In genomic region chr15:58066042-58066867, GRCh38 we compare ENCODE assay signal across 9 cellular contexts. TPM values are rescaled to one million over a fixed set of nuclear protein-coding genes. Genes with fewer than 3 reads are reported as not detected.
A peak's percentile ranks its signal among the peaks of the same experiment; 100 is the strongest.
DNase-seq lines count a peak whose midpoint lies in the region; ATAC-seq, FAIRE-seq and TF ChIP-seq lines count a peak whose summit lies in the region.
"Had no signal": no experiment of that assay in that cellular context is flagged by ENCODE, and none has a peak within 500 bp of the region (broad histone marks: within the 10 kb centered on the region; RNA-seq: fewer than 3 reads in every experiment).

No MANE protein-coding gene starts in this region.

- no peaks in the 10 kb centered on the region for H3K79me1 ChIP-seq in trophoblast cell (ENCODE audit: low read length)

- no peak overlapping the region for H3K23ac ChIP-seq in trophoblast cell (ENCODE audit: low read length)

- H3K36me3 ChIP-seq in left ventricle myocardium inferior (no peaks in the 10 kb centered on the region), trophoblast cell (ENCODE audit: control insufficient read depth in 1 of 2, insufficient read depth in 2 of 2, low read length in 2 of 2) (no peaks in the 10 kb centered on the region)

- H3K27ac Mint-ChIP-seq in activated naive CD8-positive, alpha-beta T cell treated with anti-CD3 and anti-CD28 coated beads, Interleukin-2, amount 50 U/mL, for 24 hours = no peak overlapping the region

- H2BK12ac ChIP-seq in trophoblast cell (ENCODE audit: low read length) = no peak overlapping the region

- TF ChIP-seq CTCF in left ventricle myocardium inferior (IDR thresholded peaks at IDR 0.05; ENCODE audit: borderline replicate concordance) = peak; percentile 96

- H3K79me2 ChIP-seq in trophoblast cell (ENCODE audit: control insufficient read depth, insufficient read depth, low read length, poor library complexity) = no peaks in the 10 kb centered on the region

- H2AK5ac ChIP-seq in trophoblast cell (ENCODE audit: low read length) = no peak overlapping the region

- H3K27me3 Mint-ChIP-seq in activated naive CD8-positive, alpha-beta T cell treated with anti-CD3 and anti-CD28 coated beads, Interleukin-2, amount 50 U/mL, for 24 hours = peaks cover 65% of the 10 kb centered on the region

- H2BK120ac ChIP-seq in trophoblast cell (ENCODE audit: insufficient read depth, low read length, poor library complexity) = no peak overlapping the region

- H3K4me1 ChIP-seq in left ventricle myocardium inferior (peaks cover 19% of the 10 kb centered on the region), trophoblast cell (ENCODE audit: control insufficient read depth in 1 of 2, insufficient read depth in 2 of 2, low read length in 2 of 2) (peaks cover 4 to 8% of the 10 kb centered on the region in 2 experiments)

- H4K91ac ChIP-seq in trophoblast cell (ENCODE audit: low read depth, low read length) = no peak overlapping the region

- H3K14ac ChIP-seq in trophoblast cell (ENCODE audit: low read length) = no peak overlapping the region

- intact Hi-C loops in left ventricle myocardium inferior (cut with micrococcal nuclease) = no loop called here

- no peak overlapping the region for H3K4ac ChIP-seq in trophoblast cell (ENCODE audit: low read depth, low read length)

- H3K27me3 ChIP-seq in left ventricle myocardium inferior (ENCODE audit: low read depth) = peaks cover 74% of the 10 kb centered on the region
- H3K27me3 ChIP-seq in trophoblast cell (ENCODE audit: insufficient read depth, low read length) = peaks cover 19% of the 10 kb centered on the region

- DNase-seq in 8988T = peak; percentile 20
- peak; percentile 5 for DNase-seq in OCI-M2 (lab: John Stamatoyannopoulos, UW; ENCODE audit: unreplicated experiment)
- peak; percentile 66 for DNase-seq in activated naive CD8-positive, alpha-beta T cell treated with anti-CD3 and anti-CD28 coated beads, Interleukin-2, amount 50 U/mL, for 24 hours
- DNase-seq in left ventricle myocardium inferior = peak; percentile 67
- DNase-seq in trophoblast cell = peak; percentile 42 to 75
- peak; percentile 53 for DNase-seq in urothelium cell line (ENCODE audit: low spot score)

- peak overlapping the region; percentile 6 for H2AFZ ChIP-seq in trophoblast cell (ENCODE audit: insufficient read depth, low read length, poor library complexity)

- peak; percentile 46 for FAIRE-seq in urothelium cell line (lab: Jason Lieb, UNC)
- FAIRE-seq: endometrium had no signal

- peak overlapping the region; percentile 13 for H4K12ac ChIP-seq in trophoblast cell (ENCODE audit: low read depth, low read length)

- H3K9ac ChIP-seq in trophoblast cell (ENCODE audit: low read length) = no peak overlapping the region

- H3K4me3 ChIP-seq in left ventricle myocardium inferior (peak overlapping the region; percentile 74), trophoblast cell (ENCODE audit: low read depth, low read length) (peak overlapping the region; percentile 73)

- ATAC-seq in GM18907 (IDR thresholded peaks at IDR 0.05; ENCODE audit: unreplicated experiment) (peak; percentile 61), HG03457 (IDR thresholded peaks at IDR 0.05; ENCODE audit: unreplicated experiment) (no peak)
- peak; percentile 91 for ATAC-seq in activated naive CD8-positive, alpha-beta T cell treated with anti-CD3 and anti-CD28 coated beads, Interleukin-2, amount 50 U/mL, for 24 hours

- no peak overlapping the region for H3K18ac ChIP-seq in trophoblast cell (ENCODE audit: low read length)

- H3K9me3 Mint-ChIP-seq in activated naive CD8-positive, alpha-beta T cell treated with anti-CD3 and anti-CD28 coated beads, Interleukin-2, amount 50 U/mL, for 24 hours = no peaks in the 10 kb centered on the region

- no CpG with 5 or more reads among the region's 59 CpGs for WGBS in trophoblast cell (ENCODE audit: extremely low coverage, insufficient coverage, insufficient read length)

- H3K4me2 ChIP-seq in trophoblast cell (ENCODE audit: low read length) = peak overlapping the region; percentile 76

- H4K8ac ChIP-seq in trophoblast cell (ENCODE audit: low read depth, low read length) = peak overlapping the region; percentile 19

- H3K36me3 Mint-ChIP-seq in activated naive CD8-positive, alpha-beta T cell treated with anti-CD3 and anti-CD28 coated beads, Interleukin-2, amount 50 U/mL, for 24 hours (ENCODE audit: low read depth) = no peaks in the 10 kb centered on the region

- H3K27ac ChIP-seq in left ventricle myocardium inferior (replicated peaks) (peak overlapping the region; percentile 79), trophoblast cell (ENCODE audit: low read depth, low read length) (no peak overlapping the region)

- H3K9me3 ChIP-seq in left ventricle myocardium inferior (replicated peaks) = no peaks in the 10 kb centered on the region
- H3K9me3 ChIP-seq in trophoblast cell (ENCODE audit: insufficient read depth, low read depth, low read length) = peaks cover 4% of the 10 kb centered on the region

- peaks cover 4% of the 10 kb centered on the region for H3K4me1 Mint-ChIP-seq in activated naive CD8-positive, alpha-beta T cell treated with anti-CD3 and anti-CD28 coated beads, Interleukin-2, amount 50 U/mL, for 24 hours

- peak overlapping the region; percentile 60 for H3K4me3 Mint-ChIP-seq in activated naive CD8-positive, alpha-beta T cell treated with anti-CD3 and anti-CD28 coated beads, Interleukin-2, amount 50 U/mL, for 24 hours

- H2BK5ac ChIP-seq in trophoblast cell (ENCODE audit: low read depth, low read length, poor library complexity) = no peak overlapping the region

RNA-seq across cellular contexts. Expression of gene ALDH1A2, which starts 0.7 kb away (rescaled TPM):
- total RNA-seq in left ventricle myocardium inferior = 14.0 TPM
- 1.4 TPM in 2 replicates for polyA plus RNA-seq in trophoblast cell (2013)

Comparison
In these comparisons a context has a peak if more than half of its experiments do, and no peak if none do; other contexts are left out.
1. DNase-seq: peak in every context shown above with its lines; median percentile 67 in left ventricle myocardium inferior; 66 in activated naive CD8-positive, alpha-beta T cell treated with anti-CD3 and anti-CD28 coated beads, Interleukin-2, amount 50 U/mL, for 24 hours; 58 in trophoblast cell; 53 in urothelium cell line; 20 in 8988T; 5 in OCI-M2.